1 cellular context compared by ENCODE assay signal in the genomic region with DNA sequence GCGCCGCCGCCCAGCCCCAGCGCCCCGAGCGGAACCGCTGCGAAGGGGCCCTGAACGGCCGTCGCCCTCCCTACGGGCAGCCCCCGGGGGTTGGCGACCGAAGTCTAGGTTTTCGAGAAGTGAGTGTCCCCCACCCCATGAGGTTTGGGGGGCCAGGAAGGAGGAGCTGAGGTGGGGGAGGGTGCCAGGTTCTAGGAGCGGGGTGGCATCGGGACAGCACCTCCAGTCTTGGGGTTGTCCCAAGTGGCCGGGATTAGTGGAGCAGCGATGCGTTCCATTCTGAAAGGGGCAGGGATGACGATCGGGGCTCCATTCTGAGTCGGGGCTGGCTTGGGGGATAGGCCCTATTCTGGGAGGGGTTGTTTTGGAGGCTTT.
TF ChIP-seq lines count a peak whose summit lies in the region.

No MANE protein-coding gene starts in this region.

TF ChIP-seq in GM23338, 12 proteins besides CTCF, POLR2A, EP300 and RAD21 (continued from another document):
- no peak for TF ChIP-seq ZNF462 (CRISPR knock-in tag; IDR thresholded peaks at IDR 0.05)
- TF ChIP-seq, protein P1, sequence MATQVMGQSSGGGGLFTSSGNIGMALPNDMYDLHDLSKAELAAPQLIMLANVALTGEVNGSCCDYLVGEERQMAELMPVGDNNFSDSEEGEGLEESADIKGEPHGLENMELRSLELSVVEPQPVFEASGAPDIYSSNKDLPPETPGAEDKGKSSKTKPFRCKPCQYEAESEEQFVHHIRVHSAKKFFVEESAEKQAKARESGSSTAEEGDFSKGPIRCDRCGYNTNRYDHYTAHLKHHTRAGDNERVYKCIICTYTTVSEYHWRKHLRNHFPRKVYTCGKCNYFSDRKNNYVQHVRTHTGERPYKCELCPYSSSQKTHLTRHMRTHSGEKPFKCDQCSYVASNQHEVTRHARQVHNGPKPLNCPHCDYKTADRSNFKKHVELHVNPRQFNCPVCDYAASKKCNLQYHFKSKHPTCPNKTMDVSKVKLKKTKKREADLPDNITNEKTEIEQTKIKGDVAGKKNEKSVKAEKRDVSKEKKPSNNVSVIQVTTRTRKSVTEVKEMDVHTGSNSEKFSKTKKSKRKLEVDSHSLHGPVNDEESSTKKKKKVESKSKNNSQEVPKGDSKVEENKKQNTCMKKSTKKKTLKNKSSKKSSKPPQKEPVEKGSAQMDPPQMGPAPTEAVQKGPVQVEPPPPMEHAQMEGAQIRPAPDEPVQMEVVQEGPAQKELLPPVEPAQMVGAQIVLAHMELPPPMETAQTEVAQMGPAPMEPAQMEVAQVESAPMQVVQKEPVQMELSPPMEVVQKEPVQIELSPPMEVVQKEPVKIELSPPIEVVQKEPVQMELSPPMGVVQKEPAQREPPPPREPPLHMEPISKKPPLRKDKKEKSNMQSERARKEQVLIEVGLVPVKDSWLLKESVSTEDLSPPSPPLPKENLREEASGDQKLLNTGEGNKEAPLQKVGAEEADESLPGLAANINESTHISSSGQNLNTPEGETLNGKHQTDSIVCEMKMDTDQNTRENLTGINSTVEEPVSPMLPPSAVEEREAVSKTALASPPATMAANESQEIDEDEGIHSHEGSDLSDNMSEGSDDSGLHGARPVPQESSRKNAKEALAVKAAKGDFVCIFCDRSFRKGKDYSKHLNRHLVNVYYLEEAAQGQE (IDR thresholded peaks at IDR 0.05; ENCODE audit: unreplicated experiment), result no peak
- no peak for TF ChIP-seq EZH2phosphoT487 (IDR thresholded peaks at IDR 0.05; ENCODE audit: unreplicated experiment)
- TF ChIP-seq, protein P2, sequence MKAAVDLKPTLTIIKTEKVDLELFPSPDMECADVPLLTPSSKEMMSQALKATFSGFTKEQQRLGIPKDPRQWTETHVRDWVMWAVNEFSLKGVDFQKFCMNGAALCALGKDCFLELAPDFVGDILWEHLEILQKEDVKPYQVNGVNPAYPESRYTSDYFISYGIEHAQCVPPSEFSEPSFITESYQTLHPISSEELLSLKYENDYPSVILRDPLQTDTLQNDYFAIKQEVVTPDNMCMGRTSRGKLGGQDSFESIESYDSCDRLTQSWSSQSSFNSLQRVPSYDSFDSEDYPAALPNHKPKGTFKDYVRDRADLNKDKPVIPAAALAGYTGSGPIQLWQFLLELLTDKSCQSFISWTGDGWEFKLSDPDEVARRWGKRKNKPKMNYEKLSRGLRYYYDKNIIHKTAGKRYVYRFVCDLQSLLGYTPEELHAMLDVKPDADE (IDR thresholded peaks at IDR 0.05), result no peak
- TF ChIP-seq JUNB (IDR thresholded peaks at IDR 0.05; ENCODE audit: unreplicated experiment), result no peak
- no peak for TF ChIP-seq CREB1 (CRISPR knock-in tag; IDR thresholded peaks at IDR 0.05; ENCODE audit: low read depth)
- TF ChIP-seq EZH2 (IDR thresholded peaks at IDR 0.05; ENCODE audit: low read depth, unreplicated experiment), result no peak
- TF ChIP-seq POLR2AphosphoS5 (IDR thresholded peaks at IDR 0.05; ENCODE audit: low read depth), result no peak
- TF ChIP-seq NANOG (IDR thresholded peaks at IDR 0.05; ENCODE audit: borderline replicate concordance), result no peak
- no peak for TF ChIP-seq ZNF331 (CRISPR knock-in tag; IDR thresholded peaks at IDR 0.05; ENCODE audit: low read depth)
